In genomic region chr7:76340617-76341131, GRCh38 we compare ENCODE assay signal across 1 cellular context.
TF ChIP-seq lines count a peak whose summit lies in the region.

No MANE protein-coding gene starts in this region.

TF ChIP-seq in WTC11, 78 proteins besides CTCF, POLR2A, EP300 and RAD21 (continued from another document):
- TF ChIP-seq ZNF532 (CRISPR knock-in tag; IDR thresholded peaks at IDR 0.05; ENCODE audit: borderline replicate concordance) (no peak), SP1 (CRISPR knock-in tag; conservative IDR thresholded peaks at IDR 0.05) (no peak), ZNF263 (CRISPR knock-in tag; IDR thresholded peaks at IDR 0.05; ENCODE audit: low read depth) (no peak), ESRRA (CRISPR knock-in tag; IDR thresholded peaks at IDR 0.05; ENCODE audit: borderline replicate concordance) (no peak), MXD4 (CRISPR knock-in tag; IDR thresholded peaks at IDR 0.05; ENCODE audit: borderline replicate concordance) (no peak)
